ENCODE assay signal across 1 cellular context in genomic region chr16:85622683-85623082, GRCh38.
TF ChIP-seq lines count a peak whose summit lies in the region.

No MANE protein-coding gene starts in this region.

TF ChIP-seq in WTC11, 78 proteins besides CTCF, POLR2A, EP300 and RAD21 (continued from another document):
- TF ChIP-seq ZNF425 (CRISPR knock-in tag; conservative IDR thresholded peaks at IDR 0.05) (no peak), ERG (CRISPR knock-in tag; IDR thresholded peaks at IDR 0.05) (no peak)
- TF ChIP-seq, protein P1, sequence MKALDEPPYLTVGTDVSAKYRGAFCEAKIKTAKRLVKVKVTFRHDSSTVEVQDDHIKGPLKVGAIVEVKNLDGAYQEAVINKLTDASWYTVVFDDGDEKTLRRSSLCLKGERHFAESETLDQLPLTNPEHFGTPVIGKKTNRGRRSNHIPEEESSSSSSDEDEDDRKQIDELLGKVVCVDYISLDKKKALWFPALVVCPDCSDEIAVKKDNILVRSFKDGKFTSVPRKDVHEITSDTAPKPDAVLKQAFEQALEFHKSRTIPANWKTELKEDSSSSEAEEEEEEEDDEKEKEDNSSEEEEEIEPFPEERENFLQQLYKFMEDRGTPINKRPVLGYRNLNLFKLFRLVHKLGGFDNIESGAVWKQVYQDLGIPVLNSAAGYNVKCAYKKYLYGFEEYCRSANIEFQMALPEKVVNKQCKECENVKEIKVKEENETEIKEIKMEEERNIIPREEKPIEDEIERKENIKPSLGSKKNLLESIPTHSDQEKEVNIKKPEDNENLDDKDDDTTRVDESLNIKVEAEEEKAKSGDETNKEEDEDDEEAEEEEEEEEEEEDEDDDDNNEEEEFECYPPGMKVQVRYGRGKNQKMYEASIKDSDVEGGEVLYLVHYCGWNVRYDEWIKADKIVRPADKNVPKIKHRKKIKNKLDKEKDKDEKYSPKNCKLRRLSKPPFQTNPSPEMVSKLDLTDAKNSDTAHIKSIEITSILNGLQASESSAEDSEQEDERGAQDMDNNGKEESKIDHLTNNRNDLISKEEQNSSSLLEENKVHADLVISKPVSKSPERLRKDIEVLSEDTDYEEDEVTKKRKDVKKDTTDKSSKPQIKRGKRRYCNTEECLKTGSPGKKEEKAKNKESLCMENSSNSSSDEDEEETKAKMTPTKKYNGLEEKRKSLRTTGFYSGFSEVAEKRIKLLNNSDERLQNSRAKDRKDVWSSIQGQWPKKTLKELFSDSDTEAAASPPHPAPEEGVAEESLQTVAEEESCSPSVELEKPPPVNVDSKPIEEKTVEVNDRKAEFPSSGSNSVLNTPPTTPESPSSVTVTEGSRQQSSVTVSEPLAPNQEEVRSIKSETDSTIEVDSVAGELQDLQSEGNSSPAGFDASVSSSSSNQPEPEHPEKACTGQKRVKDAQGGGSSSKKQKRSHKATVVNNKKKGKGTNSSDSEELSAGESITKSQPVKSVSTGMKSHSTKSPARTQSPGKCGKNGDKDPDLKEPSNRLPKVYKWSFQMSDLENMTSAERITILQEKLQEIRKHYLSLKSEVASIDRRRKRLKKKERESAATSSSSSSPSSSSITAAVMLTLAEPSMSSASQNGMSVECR (CRISPR knock-in tag; IDR thresholded peaks at IDR 0.05; ENCODE audit: borderline replicate concordance), result no peak
